8 cellular contexts compared by ENCODE assay signal in genomic region chr1:64470670-64471217, GRCh38. TPM values are rescaled to one million over a fixed set of nuclear protein-coding genes. Genes with fewer than 3 reads are reported as not detected.
DNase-seq lines count a peak whose midpoint lies in the region; ATAC-seq, FAIRE-seq and TF ChIP-seq lines count a peak whose summit lies in the region.

No MANE protein-coding gene starts in this region.

- H3K27me3 ChIP-seq in ascending aorta (no peaks in the 10 kb centered on the region), iPS-20b (ENCODE audit: insufficient read depth, low read length) (peaks cover 27% of the 10 kb centered on the region), skeletal muscle tissue (ENCODE audit: control insufficient read depth in 3 of 3, insufficient read depth in 3 of 3, low read length in 3 of 3) (peaks cover 0 to 3% (median 0%) of the 10 kb centered on the region in 3 donors)

- intact Hi-C loops in ascending aorta (cut with DNase I), result loop anchor here (5.0 kb wide), 2 partner anchors 67 to 207 kb away; no protein-coding TSS in a partner anchor

- no peak for FAIRE-seq in D721Med (lab: Jason Lieb, UNC)

- peaks cover 0 to 7% of the 10 kb centered on the region in 2 donors for H3K4me1 ChIP-seq in ascending aorta
- H3K4me1 ChIP-seq in iPS-20b (ENCODE audit: insufficient read depth, low read length), result peaks cover 24% of the 10 kb centered on the region
- H3K4me1 ChIP-seq in skeletal muscle tissue (ENCODE audit: control insufficient read depth in 3 of 3, insufficient read depth in 3 of 3, low read length in 3 of 3), result peaks cover 13 to 33% (median 24%) of the 10 kb centered on the region in 3 donors

- H3K4me3 ChIP-seq in Jurkat, Clone E6-1 (ENCODE audit: low read length), result peak overlapping the region; percentile 48
- H3K4me3 ChIP-seq in ascending aorta (peak overlapping the region; percentile 82 to 94), iPS-20b (ENCODE audit: low read length) (peak overlapping the region; percentile 89), skeletal muscle tissue (ENCODE audit: low read length in 3 of 3) (peak overlapping the region; percentile 65 to 82 (median 71))

- DNase-seq in D721Med (ENCODE audit: insufficient read length, low spot score) (peak; percentile 21), ascending aorta (ENCODE audit: low spot score in 2 of 2) (peak in 1 of 2 donors; percentile 67), putamen (ENCODE audit: low spot score) (no peak)
- no peak for DNase-seq in Jurkat, Clone E6-1 (ENCODE audit: low read depth, low spot score)

- H3K36me3 ChIP-seq in ascending aorta, result no peaks in the 10 kb centered on the region
- H3K36me3 ChIP-seq in iPS-20b (ENCODE audit: insufficient read depth, low read depth, low read length), result peaks cover 12% of the 10 kb centered on the region; the same call in 1 of the 2 replicates
- no peaks in the 10 kb centered on the region for H3K36me3 ChIP-seq in skeletal muscle tissue (ENCODE audit: control insufficient read depth in 3 of 3, insufficient read depth in 3 of 3, low read length in 3 of 3)

- H3K9me3 ChIP-seq in ascending aorta (no peaks in the 10 kb centered on the region), iPS-20b (ENCODE audit: insufficient read depth, low read depth, low read length) (no peaks in the 10 kb centered on the region), skeletal muscle tissue (ENCODE audit: control insufficient read depth in 3 of 3, low read length in 3 of 3) (no peaks in the 10 kb centered on the region)

- H3K27ac ChIP-seq in ascending aorta (peak overlapping the region; percentile 80 to 94), iPS-20b (ENCODE audit: low read length) (peak overlapping the region; percentile 74), skeletal muscle tissue (ENCODE audit: low read depth, low read length) (peak overlapping the region; percentile 68)

- H3K9ac ChIP-seq in iPS-20b (ENCODE audit: low read depth, low read length), result peak overlapping the region; percentile 86
- H3K9ac ChIP-seq in skeletal muscle tissue (ENCODE audit: low read depth in 1 of 3, low read length in 3 of 3), result peak overlapping the region; percentile 69 to 84 (median 74)

- TF ChIP-seq CTCF in D721Med (IDR thresholded peaks at IDR 0.05; ENCODE audit: insufficient read depth, missing control alignments) (no peak), ascending aorta (IDR thresholded peaks at IDR 0.05) (no peak)

- ATAC-seq in GM21367 (IDR thresholded peaks at IDR 0.05; ENCODE audit: unreplicated experiment) (peak; percentile 15), HG03457 (IDR thresholded peaks at IDR 0.05; ENCODE audit: unreplicated experiment) (no peak)

RNA-seq across cellular contexts. Expression of gene CACHD1, which starts 0.8 kb away (rescaled TPM):
- polyA plus RNA-seq in Jurkat, Clone E6-1 (2012; ENCODE audit: insufficient read depth, insufficient read length), result 2.8 TPM
- total RNA-seq in ascending aorta (4.3 TPM), skeletal muscle tissue (12.5 TPM)
